Comparison of ENCODE assay signal across 17 cellular contexts in the genomic region with DNA sequence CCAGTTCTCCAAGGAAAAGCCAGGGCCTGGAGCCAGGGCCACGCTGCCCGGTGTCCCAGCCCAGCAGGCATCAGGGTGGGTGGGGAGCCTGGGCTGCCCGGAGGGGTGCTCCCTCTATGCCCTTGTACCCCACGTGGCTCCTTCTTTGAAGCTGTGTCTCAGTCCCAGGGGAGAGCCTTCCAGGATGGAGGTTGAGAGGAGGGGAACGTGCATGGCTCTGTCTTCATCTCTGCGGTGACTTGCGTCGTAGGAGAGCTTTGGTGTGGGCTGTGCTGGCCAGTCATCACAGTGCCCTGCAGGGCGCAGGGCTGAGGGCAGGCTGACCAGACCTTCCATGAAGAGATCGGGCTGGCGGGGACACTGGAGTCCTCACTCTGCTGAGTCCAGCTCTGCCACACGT.
A peak's percentile ranks its signal among the peaks of the same experiment; 100 is the strongest.
DNase-seq lines count a peak whose midpoint lies in the region; ATAC-seq, FAIRE-seq and TF ChIP-seq lines count a peak whose summit lies in the region.
"Had no signal": no experiment of that assay in that cellular context is flagged by ENCODE, and none has a peak within 500 bp of the region (broad histone marks: within the 10 kb centered on the region; RNA-seq: fewer than 3 reads in every experiment).

No MANE protein-coding gene starts in this region.

- no peak overlapping the region for H3K27ac Mint-ChIP-seq in natural killer cell treated with Interleukin-12 subunit alpha and Interleukin-12 subunit beta and Interleukin-15 and Interleukin-18, amount 100 ng/mL, for 72 hours
- no peak overlapping the region for H3K27ac Mint-ChIP-seq in natural killer cell

- peaks cover 7% of the 10 kb centered on the region for H3K36me3 Mint-ChIP-seq in natural killer cell treated with Interleukin-12 subunit alpha and Interleukin-12 subunit beta and Interleukin-15 and Interleukin-18, amount 100 ng/mL, for 72 hours
- no peaks in the 10 kb centered on the region for H3K36me3 Mint-ChIP-seq in natural killer cell

- peak overlapping the region; percentile 43 to 64 for H3K27ac ChIP-seq in ascending aorta
- peak overlapping the region; percentile 23 to 56 for H3K27ac ChIP-seq in right atrium auricular region
- H3K27ac ChIP-seq: GM23248 had no signal

- H3K4me1 ChIP-seq in ascending aorta (peaks cover 7 to 19% of the 10 kb centered on the region in 2 donors), right atrium auricular region (peaks cover 0 to 49% of the 10 kb centered on the region in 2 donors)

- H3K27me3 Mint-ChIP-seq in natural killer cell treated with Interleukin-12 subunit alpha and Interleukin-12 subunit beta and Interleukin-15 and Interleukin-18, amount 100 ng/mL, for 72 hours, result no peaks in the 10 kb centered on the region
- no peaks in the 10 kb centered on the region for H3K27me3 Mint-ChIP-seq in natural killer cell (ENCODE audit: low read depth in 2 of 2)

- intact Hi-C loops in natural killer cell (cut with micrococcal nuclease), result no loop called here
- intact Hi-C loops in ascending aorta (cut with DNase I), result no loop called here

- H3K27me3 ChIP-seq in ascending aorta, result no peaks in the 10 kb centered on the region
- no peaks in the 10 kb centered on the region for H3K27me3 ChIP-seq in right atrium auricular region

- H3K4me3 Mint-ChIP-seq in natural killer cell treated with Interleukin-12 subunit alpha and Interleukin-12 subunit beta and Interleukin-15 and Interleukin-18, amount 100 ng/mL, for 72 hours, result no peak overlapping the region
- H3K4me3 Mint-ChIP-seq in natural killer cell, result no peak overlapping the region

- H3K4me3 ChIP-seq in ascending aorta (no peak overlapping the region), right atrium auricular region (no peak overlapping the region)
- H3K4me3 ChIP-seq: GM23248 had no signal

- H3K9me3 ChIP-seq in ascending aorta (no peaks in the 10 kb centered on the region), right atrium auricular region (no peaks in the 10 kb centered on the region)

- no peak for TF ChIP-seq CTCF in natural killer cell (IDR thresholded peaks at IDR 0.05)
- no peak for TF ChIP-seq CTCF in ascending aorta (IDR thresholded peaks at IDR 0.05)
- TF ChIP-seq CTCF in right atrium auricular region (IDR thresholded peaks at IDR 0.05), result no peak

- peak; percentile 35 for FAIRE-seq in urothelium cell line (lab: Jason Lieb, UNC)

- DNase-seq in natural killer cell treated with Interleukin-12 subunit alpha and Interleukin-12 subunit beta and Interleukin-15 and Interleukin-18, amount 100 ng/mL, for 72 hours (ENCODE audit: low spot score), result no peak
- no peak for DNase-seq in natural killer cell
- DNase-seq in ascending aorta (ENCODE audit: low spot score in 2 of 2), result peak in 1 of 2 donors; percentile 63
- no peak for DNase-seq in right atrium auricular region (ENCODE audit: low spot score)
- no peak for DNase-seq in urothelium cell line (ENCODE audit: low spot score)
- no peak for DNase-seq in superior temporal gyrus (ENCODE audit: extremely low spot score)
- no peak for DNase-seq in GDM1 (lab: John Stamatoyannopoulos, UW)
- no peak for DNase-seq in DMS 273 (lab: John Stamatoyannopoulos, UW; ENCODE audit: unreplicated experiment)
- DNase-seq: COR-L47; DMS53; GM23248; NCI-H1417; NCI-H187 treated with DMSO at 0.1 percent for 48 hours; NCI-H2171; NCI-H446; NK-92 treated with Interleukin-12 subunit alpha and Interleukin-12 subunit beta, amount 100 ng/mL, for 24 hours; SIG-M5 had no signal

- H3K36me3 ChIP-seq in ascending aorta (no peaks in the 10 kb centered on the region), right atrium auricular region (no peaks in the 10 kb centered on the region)

- H3K4me1 Mint-ChIP-seq in natural killer cell treated with Interleukin-12 subunit alpha and Interleukin-12 subunit beta and Interleukin-15 and Interleukin-18, amount 100 ng/mL, for 72 hours (ENCODE audit: low read depth in 2 of 2), result peaks cover 0 to 6% of the 10 kb centered on the region in 2 donors
- no peaks in the 10 kb centered on the region for H3K4me1 Mint-ChIP-seq in natural killer cell

- peaks cover 8% of the 10 kb centered on the region for H3K9me3 Mint-ChIP-seq in natural killer cell treated with Interleukin-12 subunit alpha and Interleukin-12 subunit beta and Interleukin-15 and Interleukin-18, amount 100 ng/mL, for 72 hours
- peaks cover 2 to 4% of the 10 kb centered on the region in 2 donors for H3K9me3 Mint-ChIP-seq in natural killer cell

- ATAC-seq in natural killer cell treated with Interleukin-12 subunit alpha and Interleukin-12 subunit beta and Interleukin-15 and Interleukin-18, amount 100 ng/mL, for 72 hours, result peak; percentile 24 to 30
- ATAC-seq in natural killer cell, result no peak

Comparison
In these comparisons a context has a peak if more than half of its experiments do, and no peak if none do; other contexts are left out.
1. ATAC-seq: peak in natural killer cell treated with Interleukin-12 subunit alpha and Interleukin-12 subunit beta and Interleukin-15 and Interleukin-18, amount 100 ng/mL, for 72 hours (2 of 2); none in natural killer cell (0 of 3).